12 cellular contexts compared by ENCODE assay signal in the genomic region with DNA sequence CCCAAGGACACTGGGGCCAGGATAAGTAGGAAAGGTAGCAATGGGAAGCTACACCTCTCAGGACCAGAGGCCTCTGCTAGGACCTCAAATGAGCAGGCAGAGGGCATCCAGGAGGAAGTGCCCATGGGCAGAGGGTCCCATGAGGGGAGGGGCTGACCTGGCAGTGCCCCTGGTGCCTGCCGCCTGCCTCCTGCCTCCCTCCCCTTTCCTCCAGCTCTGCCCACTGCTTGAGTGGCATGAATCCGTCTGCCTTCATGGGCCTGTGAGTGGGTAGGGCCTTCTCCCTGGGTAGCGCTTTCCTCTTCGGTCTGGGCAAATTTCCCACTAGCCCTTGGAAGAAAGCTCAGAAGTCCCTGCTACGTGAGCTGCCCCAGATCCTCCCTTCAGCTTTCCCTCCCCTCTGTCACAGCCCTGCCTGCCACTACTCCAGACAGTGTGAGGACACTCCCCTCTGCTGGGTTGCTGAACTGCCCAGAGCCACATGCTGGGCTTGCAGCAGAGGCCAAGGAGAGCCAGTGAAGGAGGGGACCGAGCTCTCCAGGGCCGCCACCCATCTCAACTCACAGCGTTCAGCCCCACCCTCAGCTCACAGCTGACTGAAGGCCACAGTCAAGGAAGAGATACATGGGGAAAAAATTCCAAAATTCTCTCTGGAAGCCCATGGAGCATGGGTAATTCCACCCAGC.
DNase-seq lines count a peak whose midpoint lies in the region; ATAC-seq, FAIRE-seq and TF ChIP-seq lines count a peak whose summit lies in the region.
"Had no signal": no experiment of that assay in that cellular context is flagged by ENCODE, and none has a peak within 500 bp of the region (broad histone marks: within the 10 kb centered on the region; RNA-seq: fewer than 3 reads in every experiment).

No MANE protein-coding gene starts in this region.

- H3K27me3 Mint-ChIP-seq in GM23338 (ENCODE audit: insufficient read depth, low read depth, poor library complexity), result peaks cover 10% of the 10 kb centered on the region

- no peak for TF ChIP-seq POLR2A in gastroesophageal sphincter (IDR thresholded peaks at IDR 0.05)

- DNase-seq in AG09319 (ENCODE audit: extremely low read depth, low read depth) (peak; percentile 25), GM23338 (ENCODE audit: low spot score) (no peak), ecto neural progenitor cell (ENCODE audit: low spot score) (peak; percentile 52), midbrain (lab: John Stamatoyannopoulos, UW) (peak; percentile 8), A673 (ENCODE audit: low spot score) (no peak), DMS53 (lab: John Stamatoyannopoulos, UW) (no peak), GM19239 (ENCODE audit: insufficient read length, low spot score) (no peak)
- DNase-seq: activated CD4-positive, alpha-beta T cell treated with anti-CD3 and anti-CD28 coated beads for 48 hours; NCI-H1436 had no signal

- no peaks in the 10 kb centered on the region; the same call in 1 of the 2 replicates for H4K20me1 ChIP-seq in GM23338 (replicated peaks; ENCODE audit: insufficient read depth)

- peak; percentile 36 for TF ChIP-seq CTCF in AG09319 (IDR thresholded peaks at IDR 0.05; ENCODE audit: low read depth, low read length)
- no peak for TF ChIP-seq CTCF in GM23338 (conservative IDR thresholded peaks at IDR 0.05; ENCODE audit: low read depth in 2 of 2)
- TF ChIP-seq CTCF in A673 (conservative IDR thresholded peaks at IDR 0.05; ENCODE audit: low read depth, low read length), result no peak
- TF ChIP-seq CTCF in gastroesophageal sphincter (IDR thresholded peaks at IDR 0.05), result no peak

- intact Hi-C loops in A673 (cut with micrococcal nuclease; ENCODE audit: unreplicated experiment), result no loop called here

- H3K4me1 ChIP-seq in GM23338 (ENCODE audit: insufficient read depth), result peaks cover 2% of the 10 kb centered on the region; the same call in 1 of the 2 replicates
- H3K4me1 ChIP-seq in A673 (ENCODE audit: insufficient read depth, low read length, poor library complexity, severe bottlenecking), result no peaks in the 10 kb centered on the region
- H3K4me1 ChIP-seq in gastroesophageal sphincter, result peaks cover 0 to 25% (median 0%) of the 10 kb centered on the region in 3 donors

- H3K4me3 Mint-ChIP-seq in GM23338, result no peak overlapping the region

- H3K27ac Mint-ChIP-seq in GM23338, result no peak overlapping the region

- H3K36me3 Mint-ChIP-seq in GM23338 (ENCODE audit: low read depth), result peaks cover 3% of the 10 kb centered on the region; the same call in 1 of the 3 replicates

- no peak overlapping the region for H3K4me3 ChIP-seq in GM23338
- no peak overlapping the region for H3K4me3 ChIP-seq in A673 (ENCODE audit: low read depth, low read length, poor library complexity, severe bottlenecking)
- no peak overlapping the region for H3K4me3 ChIP-seq in gastroesophageal sphincter

- no peak overlapping the region for H3K4me2 ChIP-seq in GM23338

- H3K27ac ChIP-seq in GM23338 (ENCODE audit: low read depth) (no peak overlapping the region), A673 (ENCODE audit: low read depth, low read length, poor library complexity, severe bottlenecking) (no peak overlapping the region), gastroesophageal sphincter (no peak overlapping the region)
- H3K27ac ChIP-seq: HL-60 had no signal

- no peaks in the 10 kb centered on the region for H3K79me2 ChIP-seq in GM23338 (replicated peaks; ENCODE audit: insufficient read depth)

- POLR2A ChIA-PET in A673 (lab: Charles Lee; ENCODE audit: low non-redundant PET), result no interaction called here

- no peaks in the 10 kb centered on the region for H3K9me2 ChIP-seq in GM23338 (ENCODE audit: insufficient read depth)

- peaks cover 16% of the 10 kb centered on the region for H3K4me1 Mint-ChIP-seq in GM23338

- 33 to 40% methylated on average over 1 of the region's 8 CpGs for WGBS in gastroesophageal sphincter (ENCODE audit: low coverage in 1 of 2), 2 donors

- H3K9me3 ChIP-seq in A673 (ENCODE audit: low read depth, low read length, poor library complexity, severe bottlenecking) (no peaks in the 10 kb centered on the region), gastroesophageal sphincter (no peaks in the 10 kb centered on the region)

- H3K9me3 Mint-ChIP-seq in GM23338, result no peaks in the 10 kb centered on the region; the same call in 2 of the 3 replicates

- 0 out of 2 replicates have a peak, but pooled peaks cover 3% of the 10 kb centered on the region for H3F3A ChIP-seq in GM23338 (replicated peaks; ENCODE audit: low read depth)

- FAIRE-seq in GM19239 (lab: Jason Lieb, UNC), result no peak
- FAIRE-seq: RCC 7860 had no signal

- no peak for TF ChIP-seq EP300 in gastroesophageal sphincter (IDR thresholded peaks at IDR 0.05)

- BruUV-seq in A673 (replicated peaks; lab: Mats Ljungman, UMichigan), result no TSS peak

- ATAC-seq in GM23338 (peak; percentile 18), gastroesophageal sphincter (no peak)

- H3K27me3 ChIP-seq in GM23338 (ENCODE audit: insufficient read depth) (peaks cover 14% of the 10 kb centered on the region), A673 (replicated peaks; ENCODE audit: insufficient read depth, low read depth, low read length, poor library complexity) (peaks cover 16% of the 10 kb centered on the region), gastroesophageal sphincter (peaks cover 26% of the 10 kb centered on the region)

- H2AFZ ChIP-seq in GM23338, result no peak overlapping the region

- H3K36me3 ChIP-seq in GM23338 (ENCODE audit: insufficient read depth) (no peaks in the 10 kb centered on the region), A673 (ENCODE audit: insufficient read depth, low read length, poor library complexity, severe bottlenecking) (no peaks in the 10 kb centered on the region), gastroesophageal sphincter (no peaks in the 10 kb centered on the region)

- CTCF ChIA-PET in A673 (lab: Charles Lee), result no interaction called here

TF ChIP-seq in GM23338, 12 proteins besides CTCF, POLR2A, EP300 and RAD21 (continues in another document):
- TF ChIP-seq ZNF331 (CRISPR knock-in tag; IDR thresholded peaks at IDR 0.05; ENCODE audit: low read depth) (no peak), REST (IDR thresholded peaks at IDR 0.05; ENCODE audit: unreplicated experiment) (no peak), STAT1 (IDR thresholded peaks at IDR 0.05; ENCODE audit: unreplicated experiment) (no peak), ZNF114 (CRISPR knock-in tag; IDR thresholded peaks at IDR 0.05) (no peak), JUNB (IDR thresholded peaks at IDR 0.05; ENCODE audit: unreplicated experiment) (no peak), EZH2 (IDR thresholded peaks at IDR 0.05; ENCODE audit: low read depth, unreplicated experiment) (no peak), CREB1 (CRISPR knock-in tag; IDR thresholded peaks at IDR 0.05; ENCODE audit: low read depth) (no peak)
- TF ChIP-seq, protein P1, sequence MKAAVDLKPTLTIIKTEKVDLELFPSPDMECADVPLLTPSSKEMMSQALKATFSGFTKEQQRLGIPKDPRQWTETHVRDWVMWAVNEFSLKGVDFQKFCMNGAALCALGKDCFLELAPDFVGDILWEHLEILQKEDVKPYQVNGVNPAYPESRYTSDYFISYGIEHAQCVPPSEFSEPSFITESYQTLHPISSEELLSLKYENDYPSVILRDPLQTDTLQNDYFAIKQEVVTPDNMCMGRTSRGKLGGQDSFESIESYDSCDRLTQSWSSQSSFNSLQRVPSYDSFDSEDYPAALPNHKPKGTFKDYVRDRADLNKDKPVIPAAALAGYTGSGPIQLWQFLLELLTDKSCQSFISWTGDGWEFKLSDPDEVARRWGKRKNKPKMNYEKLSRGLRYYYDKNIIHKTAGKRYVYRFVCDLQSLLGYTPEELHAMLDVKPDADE (IDR thresholded peaks at IDR 0.05), result no peak

Comparison
In these comparisons a context has a peak if more than half of its experiments do, and no peak if none do; other contexts are left out.
1. DNase-seq: peak in AG09319 (single experiment), ecto neural progenitor cell (single experiment) and midbrain (single experiment); none in GM23338 (single experiment), A673 (single experiment), DMS53 (single experiment) and GM19239 (single experiment).